10 cellular contexts compared by ENCODE assay signal in genomic region chr17:35080536-35080935, GRCh38. TPM values are rescaled to one million over a fixed set of nuclear protein-coding genes. Genes with fewer than 3 reads are reported as not detected.
DNase-seq lines count a peak whose midpoint lies in the region; ATAC-seq, FAIRE-seq and TF ChIP-seq lines count a peak whose summit lies in the region.
"Had no signal": no experiment of that assay in that cellular context is flagged by ENCODE, and none has a peak within 500 bp of the region (broad histone marks: within the 10 kb centered on the region; RNA-seq: fewer than 3 reads in every experiment).

No MANE protein-coding gene starts in this region.

- H3K9me3 ChIP-seq in PC-9 (ENCODE audit: insufficient read depth, low read depth) (no peaks in the 10 kb centered on the region), BE2C (no peaks in the 10 kb centered on the region), esophagus squamous epithelium (no peaks in the 10 kb centered on the region)

- POLR2A ChIA-PET in PC-9 (lab: Charles Lee; ENCODE audit: unreplicated experiment), result interaction anchor here (0.5 kb wide), 1 partner anchor 609 kb away, joined by 4 read pairs; no protein-coding TSS in a partner anchor

- H3K36me3 ChIP-seq in GM23338 (ENCODE audit: insufficient read depth) (no peaks in the 10 kb centered on the region), PC-9 (ENCODE audit: low read depth) (no peaks in the 10 kb centered on the region), BE2C (no peaks in the 10 kb centered on the region), esophagus squamous epithelium (no peaks in the 10 kb centered on the region)

- H3K27me3 ChIP-seq in GM23338 (ENCODE audit: insufficient read depth) (no peaks in the 10 kb centered on the region), PC-9 (ENCODE audit: insufficient read depth, low read depth) (no peaks in the 10 kb centered on the region), layer of hippocampus (ENCODE audit: control insufficient read depth, insufficient read depth, low read length) (no peaks in the 10 kb centered on the region), BE2C (no peaks in the 10 kb centered on the region), esophagus squamous epithelium (no peaks in the 10 kb centered on the region)

- H3K36me3 Mint-ChIP-seq in GM23338 (ENCODE audit: low read depth), result no peaks in the 10 kb centered on the region; the same call in 2 of the 3 replicates

- H3K79me2 ChIP-seq in GM23338 (replicated peaks; ENCODE audit: insufficient read depth) (peaks cover 7% of the 10 kb centered on the region; the same call in 1 of the 2 replicates), PC-9 (ENCODE audit: low read depth) (peaks cover 63% of the 10 kb centered on the region)

- intact Hi-C loops in PC-9 (cut with micrococcal nuclease; ENCODE audit: unreplicated experiment), result no loop called here
- intact Hi-C loops in esophagus squamous epithelium (cut with DNase I), result no loop called here

- peak; percentile 91 for FAIRE-seq in GM18507 (lab: Jason Lieb, UNC)

- CTCF ChIA-PET in PC-9 (lab: Charles Lee), result no interaction called here

- ATAC-seq in GM23338, result no peak
- ATAC-seq: left cardiac atrium had no signal

- H3F3A ChIP-seq in GM23338 (replicated peaks; ENCODE audit: low read depth) (no peaks in the 10 kb centered on the region), PC-9 (ENCODE audit: insufficient read depth, low read depth) (peaks cover 39% of the 10 kb centered on the region)

- TF ChIP-seq CTCF in GM23338 (conservative IDR thresholded peaks at IDR 0.05; ENCODE audit: low read depth in 2 of 2), result no peak
- TF ChIP-seq CTCF in PC-9 (conservative IDR thresholded peaks at IDR 0.05), result no peak
- TF ChIP-seq CTCF in BE2C (IDR thresholded peaks at IDR 0.05; ENCODE audit: low read depth, low read length), result no peak
- TF ChIP-seq CTCF in esophagus squamous epithelium (IDR thresholded peaks at IDR 0.05), result no peak

- H3K9me3 Mint-ChIP-seq in GM23338, result no peaks in the 10 kb centered on the region

- peak overlapping the region; percentile 80 for H3K27ac Mint-ChIP-seq in GM23338

- no peak for TF ChIP-seq POLR2A in esophagus squamous epithelium (IDR thresholded peaks at IDR 0.05)

- no TSS peak for BruUV-seq in PC-9 (replicated peaks; lab: Mats Ljungman, UMichigan)

- H3K4me1 ChIP-seq in GM23338 (ENCODE audit: insufficient read depth), result peaks cover 55% of the 10 kb centered on the region
- peaks cover 67% of the 10 kb centered on the region for H3K4me1 ChIP-seq in PC-9 (replicated peaks; ENCODE audit: insufficient read depth)
- peaks cover 5% of the 10 kb centered on the region for H3K4me1 ChIP-seq in BE2C
- H3K4me1 ChIP-seq in esophagus squamous epithelium, result peaks cover 8 to 79% (median 17%) of the 10 kb centered on the region in 3 donors

- H3K4me2 ChIP-seq in GM23338 (peak overlapping the region; percentile 60), PC-9 (peak overlapping the region; percentile 44)

- H3K27ac ChIP-seq in GM23338 (ENCODE audit: low read depth) (0 out of 2 replicates have a peak overlapping the region, but pooled peaks have one; percentile 18), PC-9 (no peak overlapping the region), layer of hippocampus (ENCODE audit: low read depth, low read length) (peak overlapping the region; percentile 72), esophagus squamous epithelium (peak overlapping the region in 2 of 4 donors; percentile 64 to 97)

- no peak overlapping the region for H3K4me3 Mint-ChIP-seq in GM23338

- H3K4me3 ChIP-seq in GM23338, result no peak overlapping the region
- no peak overlapping the region for H3K4me3 ChIP-seq in PC-9
- no peak overlapping the region for H3K4me3 ChIP-seq in BE2C (ENCODE audit: low read depth, low read length)
- H3K4me3 ChIP-seq in esophagus squamous epithelium, result no peak overlapping the region

- DNase-seq in GM18507 (ENCODE audit: extremely low spot score, insufficient read length, low read depth) (no peak), GM23338 (ENCODE audit: low spot score) (no peak), PC-9 (no peak), LoVo (ENCODE audit: low spot score) (no peak), BE2C (no peak), esophagus squamous epithelium (lab: John Stamatoyannopoulos, UW) (no peak)
- DNase-seq: effector CD4-positive, alpha-beta T cell; left cardiac atrium; NCI-H82 had no signal

- H3K9me2 ChIP-seq in GM23338 (ENCODE audit: insufficient read depth), result no peaks in the 10 kb centered on the region
- H3K9me2 ChIP-seq in PC-9 (ENCODE audit: insufficient read depth), result no peaks in the 10 kb centered on the region

- H2AFZ ChIP-seq in GM23338 (no peak overlapping the region), PC-9 (no peak overlapping the region)

- no peaks in the 10 kb centered on the region for H3K27me3 Mint-ChIP-seq in GM23338 (ENCODE audit: insufficient read depth, low read depth, poor library complexity)

- peaks cover 3% of the 10 kb centered on the region; the same call in 1 of the 2 replicates for H4K20me1 ChIP-seq in GM23338 (replicated peaks; ENCODE audit: insufficient read depth)
- H4K20me1 ChIP-seq in PC-9 (ENCODE audit: insufficient read depth), result no peaks in the 10 kb centered on the region

- WGBS in esophagus squamous epithelium, 2 donors, result 45 to 48% methylated on average over 1 of the region's 1 CpG

- H3K4me1 Mint-ChIP-seq in GM23338, result peaks cover 48% of the 10 kb centered on the region

TF ChIP-seq in GM23338, 12 proteins besides CTCF, POLR2A, EP300 and RAD21:
- no peak for TF ChIP-seq POLR2AphosphoS5 (IDR thresholded peaks at IDR 0.05; ENCODE audit: low read depth)
- TF ChIP-seq EZH2phosphoT487 (IDR thresholded peaks at IDR 0.05; ENCODE audit: unreplicated experiment), result no peak

RNA-seq across cellular contexts. Expression of gene RFFL, which starts 17.0 kb away (rescaled TPM):
- 22.2 and 29.2 TPM in 2 replicates for total RNA-seq in GM23338 (2014; rRNA removed; shearing (Covaris generic))
- polyA plus RNA-seq in GM23338 (2016; fragmentation: Nextera tagmentation; extraction: Ambion mirVana), result 4.1 and 6.4 TPM in 2 replicates
- total RNA-seq in PC-9 (2021), result 36.7 and 38.1 TPM in 2 replicates
- polyA plus RNA-seq in BE2C (2012; ENCODE audit: insufficient read depth, insufficient read length, low read depth), result 6.7 TPM
- 10 to 100 TPM; 31.7 to 64.0 (median 56.2) TPM for total RNA-seq in esophagus squamous epithelium

RNA-seq across cellular contexts. Expression of gene RAD51D, which starts 39.1 kb away (rescaled TPM):
- 11.0 and 13.2 TPM in 2 replicates for total RNA-seq in GM23338 (2014; rRNA removed; shearing (Covaris generic))
- polyA plus RNA-seq in GM23338 (2016; fragmentation: Nextera tagmentation; extraction: Ambion mirVana), result 5.9 and 7.3 TPM in 2 replicates
- total RNA-seq in PC-9 (2021) (7.8 and 9.7 TPM in 2 replicates), esophagus squamous epithelium (1 to 10 TPM; 2.4 to 7.1 (median 6.0) TPM)
- polyA plus RNA-seq in BE2C (2012; ENCODE audit: insufficient read depth, insufficient read length, low read depth), result 5.4 TPM

RNA-seq across cellular contexts. Expression of gene FNDC8, which starts 40.9 kb away (rescaled TPM):
- total RNA-seq in GM23338 (2014; rRNA removed; shearing (Covaris generic)), result not detected in 2 replicates
- not detected in 2 replicates for polyA plus RNA-seq in GM23338 (2016; fragmentation: Nextera tagmentation; extraction: Ambion mirVana)
- total RNA-seq in PC-9 (2021) (not detected in 2 replicates), esophagus squamous epithelium (not detected)
- polyA plus RNA-seq in BE2C (2012; ENCODE audit: insufficient read depth, insufficient read length, low read depth), result not detected
- total RNA-seq: left cardiac atrium had no signal
